ENCODE assay signal across 8 cellular contexts in the genomic region with DNA sequence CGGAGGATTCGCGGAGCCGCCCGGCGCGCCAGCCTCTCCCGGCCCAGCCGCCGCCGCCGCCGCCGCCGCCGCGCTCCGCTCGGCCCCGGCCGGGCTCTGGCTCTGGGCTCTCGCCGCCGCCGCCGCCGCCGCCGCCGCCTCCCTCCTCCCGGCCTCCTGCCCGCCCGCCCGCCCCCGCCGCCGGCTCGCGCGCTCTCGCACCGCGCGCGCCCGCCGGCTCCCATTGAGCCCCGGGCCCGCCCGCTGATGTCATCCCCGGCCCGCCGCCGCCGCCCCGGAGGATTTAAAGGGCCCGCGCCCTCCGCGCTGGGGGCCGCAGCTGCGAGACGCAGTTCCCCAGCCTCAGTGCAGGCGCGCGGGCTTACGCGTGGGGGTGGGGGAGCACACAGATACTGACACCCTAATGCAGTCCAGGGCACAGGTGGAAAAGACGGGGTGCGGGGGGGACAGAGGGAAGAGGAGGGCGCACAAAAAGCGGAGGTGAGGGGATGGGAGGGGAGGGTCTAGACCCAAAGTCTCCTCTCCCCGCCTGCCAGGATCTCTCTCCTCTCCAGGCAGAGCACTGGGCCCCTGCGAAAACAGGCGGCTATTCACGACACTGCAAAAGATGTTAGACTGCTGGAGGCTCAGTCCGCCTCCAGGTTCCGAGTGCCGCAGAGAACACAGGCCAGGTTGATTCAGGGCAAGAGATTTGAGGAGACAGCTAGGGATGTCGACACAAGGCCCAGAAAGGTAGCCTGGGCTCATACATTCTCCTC. TPM values are rescaled to one million over a fixed set of nuclear protein-coding genes. Genes with fewer than 3 reads are reported as not detected.
DNase-seq lines count a peak whose midpoint lies in the region; ATAC-seq lines count a peak whose summit lies in the region.

A gene (minus strand): TSS at position 197 of the 758 bp plus-strand sequence. CDS start 3,276 bp downstream, outside the sequence.

- H3K27me3 ChIP-seq in rectal smooth muscle tissue (ENCODE audit: control insufficient read depth, insufficient read depth, low read length) (no peaks in the 10 kb centered on the region), aorta (ENCODE audit: control insufficient read depth in 1 of 2, insufficient read depth in 2 of 2, low read length in 1 of 2) (no peaks in the 10 kb centered on the region)

- H3K4me1 ChIP-seq in rectal smooth muscle tissue (ENCODE audit: control insufficient read depth, insufficient read depth, low read length), result peaks cover 33% of the 10 kb centered on the region
- peaks cover 0 to 2% of the 10 kb centered on the region in 2 donors for H3K4me1 ChIP-seq in aorta (ENCODE audit: control insufficient read depth in 1 of 2, insufficient read depth in 2 of 2, low read length in 2 of 2)

- H3K4me1 Mint-ChIP-seq in IgD-negative memory B cell, result peaks cover 30 to 51% (median 43%) of the 10 kb centered on the region in 3 donors

- H3K36me3 Mint-ChIP-seq in IgD-negative memory B cell, result no peaks in the 10 kb centered on the region

- 1% methylated on average over 31 to 80 of the region's 80 CpGs for WGBS in aorta, 2 donors

- no peaks in the 10 kb centered on the region for H3K27me3 Mint-ChIP-seq in IgD-negative memory B cell

- H3K4me3 ChIP-seq in rectal smooth muscle tissue (ENCODE audit: low read length), result peak within 1 kb of the TSS; percentile 84
- peak within 1 kb of the TSS; percentile 86 to 92 for H3K4me3 ChIP-seq in aorta (ENCODE audit: low read length in 2 of 2)

- peak within 1 kb of the TSS; percentile 78 for H3K9ac ChIP-seq in rectal smooth muscle tissue (ENCODE audit: low read length)

- H3K9me3 Mint-ChIP-seq in IgD-negative memory B cell, result no peaks in the 10 kb centered on the region

- H3K27ac ChIP-seq in rectal smooth muscle tissue (ENCODE audit: low read depth, low read length), result peak within 1 kb of the TSS; percentile 97
- peak within 1 kb of the TSS; percentile 94 to 95 for H3K27ac ChIP-seq in aorta (ENCODE audit: low read depth in 1 of 2, low read length in 2 of 2)

- no peaks in the 10 kb centered on the region for H3K36me3 ChIP-seq in rectal smooth muscle tissue (ENCODE audit: control insufficient read depth, insufficient read depth, low read length)
- H3K36me3 ChIP-seq in aorta (ENCODE audit: control insufficient read depth in 1 of 2, insufficient read depth in 2 of 2, low read length in 1 of 2), result no peaks in the 10 kb centered on the region

- peak; percentile 47 for DNase-seq in DMS79 treated with DMSO at 0.1 percent for 48 hours (lab: John Stamatoyannopoulos, UW)
- no peak for DNase-seq in DMS79 (lab: John Stamatoyannopoulos, UW)
- DNase-seq in T-helper 22 cell (ENCODE audit: low read depth), result peak; percentile 63
- DNase-seq in astrocyte of the hippocampus (ENCODE audit: low read depth, low spot score), result peak; percentile 88
- DNase-seq in hepatic stellate cell (ENCODE audit: low spot score), result peak; percentile 87
- DNase-seq in aorta, result peak; percentile 86 to 94

- H3K9me3 ChIP-seq in aorta (ENCODE audit: control insufficient read depth, low read length), result no peaks in the 10 kb centered on the region

- intact Hi-C loops in aorta (cut with DNase I), result loop anchor here (2.0 to 10.0 kb wide), 4 partner anchors 45 to 115 kb away; a partner anchor contains a TSS

- peak within 1 kb of the TSS; percentile 94 to 100 (median 98) for H3K27ac Mint-ChIP-seq in IgD-negative memory B cell

- peak; percentile 84 for ATAC-seq in aorta (ENCODE audit: low FRiP score)

- peak within 1 kb of the TSS; percentile 82 to 99 (median 96) for H3K4me3 Mint-ChIP-seq in IgD-negative memory B cell

RNA-seq across cellular contexts. Expression of the gene that starts here (rescaled TPM):
- 12.6 TPM for polyA plus RNA-seq in IgD-negative memory B cell
- total RNA-seq in aorta, result 100 to 1,000 TPM; 144 to 167 TPM
- polyA plus RNA-seq in aorta, result 100 to 1,000 TPM in 1 of 2 donors, 10 to 100 TPM in 1; 37.4 to 160 TPM
